27 cellular contexts compared by ENCODE assay signal in genomic region chr17:67316776-67317175, GRCh38.
"Had no signal": no experiment of that assay in that cellular context is flagged by ENCODE, and none has a peak within 500 bp of the region (broad histone marks: within the 10 kb centered on the region; RNA-seq: fewer than 3 reads in every experiment).

No MANE protein-coding gene starts in this region.

- ATAC-seq: stimulated activated effector memory CD8-positive, alpha-beta T cell treated with anti-CD3 and anti-CD28 coated beads, Interleukin-12 subunit alpha, Interleukin-12 subunit beta, amount 100 ng/mL, for 72 hours; stimulated activated memory B cell treated with anti-CD40 and anti-IgM and Interleukin-4, amounts not matched to agents 10 μg/mL and 1 μg/mL and 100 μg/mL, for 72 hours; stimulated activated naive B cell treated with anti-CD40 and anti-IgM and Interleukin-4, amounts not matched to agents 10 μg/mL and 1 μg/mL and 100 μg/mL, for 72 hours; stimulated activated naive CD8-positive, alpha-beta T cell treated with anti-CD3 and anti-CD28 coated beads, Interleukin-15, amount 100 ng/mL, for 72 hours; stimulated activated naive CD8-positive, alpha-beta T cell treated with anti-CD3 and anti-CD28 coated beads, Interleukin-15, Interleukin-2, amounts not matched to agents 100 U/mL and 50 U/mL, for 24 hours; upper lobe of right lung had no signal

- H3K9me3 Mint-ChIP-seq: stimulated activated effector memory CD8-positive, alpha-beta T cell treated with anti-CD3 and anti-CD28 coated beads, Interleukin-12 subunit alpha, Interleukin-12 subunit beta, amount 100 ng/mL, for 72 hours; stimulated activated memory B cell treated with anti-CD40 and anti-IgM and Interleukin-4, amounts not matched to agents 10 μg/mL and 1 μg/mL and 100 μg/mL, for 72 hours; stimulated activated naive B cell treated with anti-CD40 and anti-IgM and Interleukin-4, amounts not matched to agents 10 μg/mL and 1 μg/mL and 100 μg/mL, for 72 hours; stimulated activated naive CD8-positive, alpha-beta T cell treated with anti-CD3 and anti-CD28 coated beads, Interleukin-15, amount 100 ng/mL, for 72 hours; stimulated activated naive CD8-positive, alpha-beta T cell treated with anti-CD3 and anti-CD28 coated beads, Interleukin-15, Interleukin-2, amounts not matched to agents 100 ng/mL and 50 ng/mL, for 24 hours; type B pancreatic cell had no signal

- H3K27ac ChIP-seq: stomach, suprapubic skin, testis, thoracic aorta, thyroid gland, tibial artery, tibial nerve, transverse colon, upper lobe of left lung, upper lobe of right lung, uterus, vagina had no signal

- H3K9me3 ChIP-seq: stomach, suprapubic skin, testis, thoracic aorta, thyroid gland, tibial artery, tibial nerve, transverse colon, upper lobe of left lung, upper lobe of right lung, uterus, vagina had no signal

- H3K27me3 Mint-ChIP-seq: stimulated activated naive CD8-positive, alpha-beta T cell treated with anti-CD3 and anti-CD28 coated beads, Interleukin-15, amount 100 ng/mL, for 72 hours; stimulated activated naive CD8-positive, alpha-beta T cell treated with anti-CD3 and anti-CD28 coated beads, Interleukin-15, Interleukin-2, amounts not matched to agents 100 ng/mL and 50 ng/mL, for 24 hours; type B pancreatic cell had no signal

- H3K27ac Mint-ChIP-seq: stimulated activated effector memory CD8-positive, alpha-beta T cell treated with anti-CD3 and anti-CD28 coated beads, Interleukin-12 subunit alpha, Interleukin-12 subunit beta, amount 100 ng/mL, for 72 hours; stimulated activated memory B cell treated with anti-CD40 and anti-IgM and Interleukin-4, amounts not matched to agents 10 μg/mL and 1 μg/mL and 100 μg/mL, for 72 hours; stimulated activated naive B cell treated with anti-CD40 and anti-IgM and Interleukin-4, amounts not matched to agents 10 μg/mL and 1 μg/mL and 100 μg/mL, for 72 hours; stimulated activated naive CD8-positive, alpha-beta T cell treated with anti-CD3 and anti-CD28 coated beads, Interleukin-15, amount 100 ng/mL, for 72 hours; stimulated activated naive CD8-positive, alpha-beta T cell treated with anti-CD3 and anti-CD28 coated beads, Interleukin-15, Interleukin-2, amounts not matched to agents 100 ng/mL and 50 ng/mL, for 24 hours; type B pancreatic cell had no signal

- H3K4me1 ChIP-seq: suprapubic skin, testis, thyroid gland, tibial artery, transverse colon, uterus, vagina had no signal

- H3K27me3 ChIP-seq: stomach, suprapubic skin, testis, thyroid gland, tibial nerve, transverse colon, upper lobe of left lung, upper lobe of right lung, uterus, vagina had no signal

- H3K36me3 Mint-ChIP-seq: stimulated activated effector memory CD8-positive, alpha-beta T cell treated with anti-CD3 and anti-CD28 coated beads, Interleukin-12 subunit alpha, Interleukin-12 subunit beta, amount 100 ng/mL, for 72 hours; stimulated activated memory B cell treated with anti-CD40 and anti-IgM and Interleukin-4, amounts not matched to agents 10 μg/mL and 1 μg/mL and 100 μg/mL, for 72 hours; stimulated activated naive B cell treated with anti-CD40 and anti-IgM and Interleukin-4, amounts not matched to agents 10 μg/mL and 1 μg/mL and 100 μg/mL, for 72 hours; type B pancreatic cell had no signal

- DNase-seq: stimulated activated CD4-positive, alpha-beta T cell treated with anti-CD3 and anti-CD28 coated beads, Interleukin-2, amount 100 ng/mL, for 48 hours; stimulated activated CD4-positive, alpha-beta T cell treated with anti-CD3 and anti-CD28 coated beads, Interleukin-4, amount 100 ng/mL, for 1 hour; stimulated activated CD4-positive, alpha-beta T cell treated with anti-CD3 and anti-CD28 coated beads, Interleukin-4, amount 100 ng/mL, for 24 hours; stimulated activated CD4-positive, alpha-beta T cell treated with anti-CD3 and anti-CD28 coated beads, Interleukin-4, amount 100 ng/mL, for 4 hours; stimulated activated CD8-positive, alpha-beta memory T cell treated with anti-CD3 and anti-CD28 coated beads, Interleukin-4, amount 100 ng/mL, for 48 hours; stimulated activated naive B cell treated with anti-CD40 and anti-IgM and Interleukin-4, amounts not matched to agents 10 μg/mL and 1 μg/mL and 100 μg/mL, for 72 hours; stimulated activated naive CD4-positive, alpha-beta T cell; stimulated activated naive CD4-positive, alpha-beta T cell treated with Interleukin-2 at 50 U/mL for 16 hours; stimulated activated naive CD8-positive, alpha-beta T cell treated with anti-CD3 and anti-CD28 coated beads, Interleukin-15, amount 100 ng/mL, for 72 hours; stimulated activated naive CD8-positive, alpha-beta T cell treated with anti-CD3 and anti-CD28 coated beads, Interleukin-15, Interleukin-2, amounts not matched to agents 100 U/mL and 50 U/mL, for 24 hours; stomach; substantia nigra; testis; thyroid gland; tibial artery; transverse colon; upper lobe of left lung; upper lobe of right lung; uterus had no signal

- H3K4me1 Mint-ChIP-seq: stimulated activated effector memory CD8-positive, alpha-beta T cell treated with anti-CD3 and anti-CD28 coated beads, Interleukin-12 subunit alpha, Interleukin-12 subunit beta, amount 100 ng/mL, for 72 hours; stimulated activated memory B cell treated with anti-CD40 and anti-IgM and Interleukin-4, amounts not matched to agents 10 μg/mL and 1 μg/mL and 100 μg/mL, for 72 hours; stimulated activated naive CD8-positive, alpha-beta T cell treated with anti-CD3 and anti-CD28 coated beads, Interleukin-15, amount 100 ng/mL, for 72 hours had no signal

- H3K4me3 Mint-ChIP-seq: stimulated activated effector memory CD8-positive, alpha-beta T cell treated with anti-CD3 and anti-CD28 coated beads, Interleukin-12 subunit alpha, Interleukin-12 subunit beta, amount 100 ng/mL, for 72 hours; stimulated activated memory B cell treated with anti-CD40 and anti-IgM and Interleukin-4, amounts not matched to agents 10 μg/mL and 1 μg/mL and 100 μg/mL, for 72 hours; stimulated activated naive B cell treated with anti-CD40 and anti-IgM and Interleukin-4, amounts not matched to agents 10 μg/mL and 1 μg/mL and 100 μg/mL, for 72 hours; stimulated activated naive CD8-positive, alpha-beta T cell treated with anti-CD3 and anti-CD28 coated beads, Interleukin-15, amount 100 ng/mL, for 72 hours; stimulated activated naive CD8-positive, alpha-beta T cell treated with anti-CD3 and anti-CD28 coated beads, Interleukin-15, Interleukin-2, amounts not matched to agents 100 ng/mL and 50 ng/mL, for 24 hours; type B pancreatic cell had no signal

- H3K36me3 ChIP-seq: stomach, suprapubic skin, thoracic aorta, thyroid gland, tibial artery, tibial nerve, transverse colon, upper lobe of left lung, upper lobe of right lung, uterus, vagina had no signal

- H3K4me3 ChIP-seq: stomach, suprapubic skin, testis, thoracic aorta, thyroid gland, tibial artery, tibial nerve, transverse colon, upper lobe of left lung, upper lobe of right lung, uterus, vagina had no signal
